In the genomic region with DNA sequence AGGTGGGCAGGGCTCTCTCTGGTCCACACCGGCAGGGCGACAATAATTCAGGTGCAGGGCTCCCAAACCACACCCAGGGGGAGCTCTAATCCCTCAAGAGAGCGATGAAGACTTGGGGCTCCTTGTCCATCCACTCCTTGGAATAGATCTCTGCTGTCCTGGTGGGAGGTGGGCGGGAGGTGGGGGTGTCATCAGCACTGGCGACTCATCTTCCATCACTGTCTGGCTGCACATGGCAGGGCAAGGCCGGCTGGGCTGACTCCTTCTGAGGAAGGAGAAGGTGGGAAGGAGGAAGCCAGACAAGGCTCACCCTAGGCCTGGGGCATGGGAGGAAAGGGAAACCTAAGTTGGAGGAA, we compare ENCODE assay signal across 8 cellular contexts. TPM values are rescaled to one million over a fixed set of nuclear protein-coding genes. Genes with fewer than 3 reads are reported as not detected.
DNase-seq lines count a peak whose midpoint lies in the region; ATAC-seq and TF ChIP-seq lines count a peak whose summit lies in the region.

No MANE protein-coding gene starts in this region.

- no peaks in the 10 kb centered on the region for H3K9me2 ChIP-seq in PC-3 (replicated peaks; ENCODE audit: low read length)

- in situ Hi-C loops in G401 (cut with HindIII; ENCODE audit: low sequenced_read_pairs): no loop called here

- no peak overlapping the region for H3K4me3 ChIP-seq in PC-3 (ENCODE audit: low read length)
- no peak overlapping the region for H3K4me3 ChIP-seq in colonic mucosa

- H3K36me3 ChIP-seq in PC-3 (ENCODE audit: low read depth, low read length): no peaks in the 10 kb centered on the region
- no peaks in the 10 kb centered on the region for H3K36me3 ChIP-seq in colonic mucosa

- no peaks in the 10 kb centered on the region for H3F3A ChIP-seq in PC-3 (ENCODE audit: low read length, unreplicated experiment)

- H3K9me3 ChIP-seq in PC-3 (ENCODE audit: low read length) (no peaks in the 10 kb centered on the region), colonic mucosa (no peaks in the 10 kb centered on the region)

- H3K27ac ChIP-seq in PC-3 (ENCODE audit: low read length) (no peak overlapping the region), colonic mucosa (no peak overlapping the region)

- H3K79me2 ChIP-seq in PC-3 (ENCODE audit: low read length): no peaks in the 10 kb centered on the region

- intact Hi-C loops in PC-3 (cut with micrococcal nuclease) (loop anchor here (2.0 to 5.0 kb wide), 2 partner anchors 61 to 221 kb away; a partner anchor contains a TSS), colonic mucosa (cut with DNase I) (no loop called here)

- H3K9ac ChIP-seq in PC-3 (ENCODE audit: low read length): no peak overlapping the region
- no peak overlapping the region for H3K9ac ChIP-seq in colonic mucosa (ENCODE audit: low read depth in 2 of 2, low read length in 2 of 2)

- H3K4me1 ChIP-seq in PC-3 (ENCODE audit: insufficient read depth, low read length) (peaks cover 24% of the 10 kb centered on the region), colonic mucosa (no peaks in the 10 kb centered on the region)

- ATAC-seq in PC-3 (peak; percentile 79), HG02759 (IDR thresholded peaks at IDR 0.05; ENCODE audit: unreplicated experiment) (no peak), HG03045 (IDR thresholded peaks at IDR 0.05; ENCODE audit: unreplicated experiment) (no peak)

- TF ChIP-seq CTCF in PC-3 (conservative IDR thresholded peaks at IDR 0.05; ENCODE audit: low read depth, low read length) (peak; percentile 100), colonic mucosa (IDR thresholded peaks at IDR 0.05) (no peak)

- POLR2A ChIA-PET in PC-3 (lab: Charles Lee; ENCODE audit: unreplicated experiment): no interaction called here

- H4K20me1 ChIP-seq in PC-3 (ENCODE audit: low read length): no peaks in the 10 kb centered on the region

- DNase-seq in G401 (ENCODE audit: low spot score) (peak; percentile 56), HK-2 (ENCODE audit: unreplicated experiment) (peak; percentile 69), PC-3 (peak; percentile 98), colonic mucosa (peak; percentile 46), medulla oblongata (ENCODE audit: extremely low spot score) (peak; percentile 11)
- no peak for DNase-seq in stimulated activated naive CD4-positive, alpha-beta T cell treated with Interleukin-2 at 50 U/mL for 16 hours (lab: John Stamatoyannopoulos, UW)

- H2AFZ ChIP-seq in PC-3 (ENCODE audit: low read length): 0 out of 2 replicates have a peak overlapping the region, but pooled peaks have one; percentile 25

- CTCF ChIA-PET in PC-3 (lab: Charles Lee): interaction anchor here (0.6 to 3.8 kb wide), 11 partner anchors 13 to 353 kb away, joined by 3 to 14 read pairs (median 4); a partner anchor contains a TSS

- H3K27me3 ChIP-seq in PC-3 (ENCODE audit: low read length): no peaks in the 10 kb centered on the region
- no peaks in the 10 kb centered on the region for H3K27me3 ChIP-seq in colonic mucosa

- no TSS peak for BruUV-seq in PC-3 (replicated peaks; lab: Mats Ljungman, UMichigan)

- H3K4me2 ChIP-seq in PC-3 (ENCODE audit: low read length): no peak overlapping the region

RNA-seq across cellular contexts. Expression of a gene that starts 29.3 kb away (rescaled TPM):
- 18.3 and 22.2 TPM in 2 replicates for total RNA-seq in G401 (2014; rRNA removed; shearing (Covaris generic))
- total RNA-seq in PC-3 (2014; rRNA removed) (1.1 and 2.9 TPM in 2 replicates), colonic mucosa (1 to 10 TPM; 2.4 to 4.2 TPM)

RNA-seq across cellular contexts. Expression of a gene that starts 50.9 kb away (rescaled TPM):
- 0.20 and 6.1 TPM in 2 replicates for total RNA-seq in G401 (2014; rRNA removed; shearing (Covaris generic))
- total RNA-seq in PC-3 (2014; rRNA removed): 310 and 381 TPM in 2 replicates
- 100 to 1,000 TPM; 160 to 280 TPM for total RNA-seq in colonic mucosa

Comparison
In these comparisons a context has a peak if more than half of its experiments do, and no peak if none do; other contexts are left out.
1. RNA of a gene that starts 50.9 kb away (total RNA-seq): 310 to 381 TPM in PC-3 and 160 to 280 TPM in colonic mucosa; 0.20 to 6.1 TPM in G401; every median in the first group is over 10 times any median in the second.